9 cellular contexts compared by ENCODE assay signal in the genomic region with DNA sequence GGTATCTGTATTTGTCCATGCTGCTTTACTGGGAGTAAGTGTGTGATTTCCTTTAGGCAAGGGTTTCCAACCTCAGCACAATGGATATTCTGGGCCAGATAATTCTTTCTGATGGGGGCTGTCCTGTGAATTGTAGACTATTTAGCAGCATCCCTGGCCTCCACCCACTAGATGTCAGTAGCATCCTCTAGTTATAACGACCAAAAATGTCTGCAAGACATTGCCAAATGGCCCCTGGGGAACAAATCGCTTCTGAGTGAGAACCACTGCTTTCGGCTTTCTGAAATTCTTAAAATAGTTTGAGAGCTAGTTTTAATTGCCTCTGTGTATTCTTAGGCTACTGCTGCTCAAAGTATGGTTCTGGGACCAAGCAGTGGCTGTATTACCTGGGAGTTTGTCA.
DNase-seq lines count a peak whose midpoint lies in the region; ATAC-seq, FAIRE-seq and TF ChIP-seq lines count a peak whose summit lies in the region.
"Had no signal": no experiment of that assay in that cellular context is flagged by ENCODE, and none has a peak within 500 bp of the region (broad histone marks: within the 10 kb centered on the region; RNA-seq: fewer than 3 reads in every experiment).

No MANE protein-coding gene starts in this region.

- H3K4me3 ChIP-seq in right cardiac atrium (ENCODE audit: low read length) (no peak overlapping the region), right atrium auricular region (no peak overlapping the region), epithelial cell of esophagus (ENCODE audit: low read length) (no peak overlapping the region), tibial nerve (no peak overlapping the region), small intestine (ENCODE audit: low read depth in 1 of 2, low read length in 2 of 2) (no peak overlapping the region)
- H3K4me3 ChIP-seq: ovary had no signal

- ATAC-seq in right cardiac atrium: no peak

- FAIRE-seq in small intestine (lab: Jason Lieb, UNC): no peak

- H3K27me3 ChIP-seq in right cardiac atrium (ENCODE audit: control insufficient read depth, insufficient read depth) (no peaks in the 10 kb centered on the region), right atrium auricular region (no peaks in the 10 kb centered on the region), tibial nerve (peaks cover 0 to 3% of the 10 kb centered on the region in 2 donors), small intestine (ENCODE audit: control insufficient read depth in 2 of 2, insufficient read depth in 2 of 2, low read length in 2 of 2) (no peaks in the 10 kb centered on the region)
- H3K27me3 ChIP-seq: ovary had no signal

- no peaks in the 10 kb centered on the region for H3K4me1 ChIP-seq in right cardiac atrium (ENCODE audit: control insufficient read depth, insufficient read depth, low read length)
- no peaks in the 10 kb centered on the region for H3K4me1 ChIP-seq in right atrium auricular region
- peaks cover 0 to 49% (median 19%) of the 10 kb centered on the region in 4 donors for H3K4me1 ChIP-seq in tibial nerve
- H3K4me1 ChIP-seq in small intestine (ENCODE audit: control insufficient read depth in 2 of 2, insufficient read depth in 1 of 2, low read depth in 1 of 2, low read length in 1 of 2): no peaks in the 10 kb centered on the region

- 46% methylated on average over 3 of the region's 3 CpGs for WGBS in right cardiac atrium
- 5 to 21% methylated on average over 3 of the region's 3 CpGs for WGBS in tibial nerve, 2 donors
- WGBS in small intestine, 3 donors: 61 to 77% (median 67%) methylated on average over 3 of the region's 3 CpGs

- H3K9me3 ChIP-seq in right cardiac atrium (ENCODE audit: control insufficient read depth, low read length) (no peaks in the 10 kb centered on the region), right atrium auricular region (no peaks in the 10 kb centered on the region), tibial nerve (no peaks in the 10 kb centered on the region), small intestine (ENCODE audit: control insufficient read depth, low read depth) (no peaks in the 10 kb centered on the region)
- H3K9me3 ChIP-seq: ovary had no signal

- TF ChIP-seq CTCF in right atrium auricular region (IDR thresholded peaks at IDR 0.05) (peak in 1 of 2 donors; percentile 31), epithelial cell of esophagus (IDR thresholded peaks at IDR 0.05; ENCODE audit: insufficient read depth, low read depth, low read length, missing control alignments) (peak; percentile 42), tibial nerve (IDR thresholded peaks at IDR 0.05) (peak in 4 of 5 experiments; percentile 13 to 32 (median 19))

- intact Hi-C loops in right cardiac atrium (cut with DNase I): no loop called here

- H3K36me3 ChIP-seq in right atrium auricular region (no peaks in the 10 kb centered on the region), tibial nerve (no peaks in the 10 kb centered on the region), small intestine (ENCODE audit: control insufficient read depth in 2 of 2, insufficient read depth in 2 of 2, low read length in 2 of 2) (no peaks in the 10 kb centered on the region)
- H3K36me3 ChIP-seq: ovary had no signal

- TF ChIP-seq EP300 in tibial nerve (IDR thresholded peaks at IDR 0.05): no peak

- TF ChIP-seq POLR2A in tibial nerve (IDR thresholded peaks at IDR 0.05): no peak

- DNase-seq in right cardiac atrium (peak in 2 of 3 donors; percentile 38 to 41), right atrium auricular region (ENCODE audit: low spot score) (no peak), M059J (ENCODE audit: low read depth) (peak; percentile 28), epithelial cell of esophagus (ENCODE audit: low read depth) (peak; percentile 45), tibial nerve (ENCODE audit: low spot score in 2 of 2) (peak; percentile 14 to 17), small intestine (no peak), cortex of kidney (lab: John Stamatoyannopoulos, UW) (no peak)
- DNase-seq in activated T-cell treated with anti-CD3 and anti-CD28 coated beads, Interleukin-2, amount 50 U/mL, for 1 hour: no peak
- DNase-seq: ovary had no signal

- H3K27ac ChIP-seq in right cardiac atrium (ENCODE audit: low read length) (no peak overlapping the region), right atrium auricular region (no peak overlapping the region), tibial nerve (peak overlapping the region in 2 of 4 donors; percentile 71 to 73), small intestine (ENCODE audit: low read depth in 1 of 2, low read length in 1 of 2) (no peak overlapping the region)
- H3K27ac ChIP-seq: ovary had no signal

Comparison
In these comparisons a context has a peak if more than half of its experiments do, and no peak if none do; other contexts are left out.
1. DNase-seq: peak in right cardiac atrium (2 of 3), M059J (single experiment), epithelial cell of esophagus (single experiment) and tibial nerve (2 of 2); none in right atrium auricular region (single experiment), small intestine (single experiment), cortex of kidney (single experiment) and activated T-cell treated with anti-CD3 and anti-CD28 coated beads, Interleukin-2, amount 50 U/mL, for 1 hour (single experiment).